In the genomic region with DNA sequence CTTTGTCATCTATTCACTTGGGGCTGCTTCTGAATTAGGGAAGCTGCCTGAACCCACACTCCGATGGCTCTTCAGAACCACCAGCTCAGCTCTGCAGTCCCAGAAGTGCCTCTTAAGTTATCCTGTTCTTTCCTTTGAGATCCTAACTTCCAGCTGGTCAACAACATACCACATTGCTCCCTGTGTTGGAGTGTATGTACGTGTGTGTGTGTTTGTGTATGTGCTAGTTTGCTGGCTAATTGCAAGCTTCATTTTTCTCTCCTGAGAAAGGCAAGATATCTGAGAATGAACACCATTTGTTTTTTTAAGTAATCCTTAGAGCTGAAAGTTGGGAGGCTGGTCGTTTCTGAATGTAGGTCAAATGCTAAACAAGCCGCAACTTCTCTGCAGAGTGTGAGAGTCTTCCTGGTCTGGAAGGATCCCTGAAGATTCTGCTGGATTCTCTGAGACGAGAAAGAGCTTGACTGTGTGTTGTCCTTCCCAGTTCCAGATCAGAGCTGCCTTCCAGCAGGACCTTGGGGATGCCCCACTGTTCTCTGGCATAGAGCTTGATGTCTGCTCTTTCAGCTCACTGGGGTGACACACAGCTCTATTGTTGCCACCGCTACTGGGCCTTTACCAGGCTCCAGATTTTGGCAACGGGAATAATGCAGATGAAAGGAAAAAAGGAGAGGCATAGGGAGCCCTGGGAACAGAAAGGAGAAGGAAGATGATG, we compare ENCODE assay signal across 1 cellular context.
TF ChIP-seq lines count a peak whose summit lies in the region.

No MANE protein-coding gene starts in this region.

TF ChIP-seq in WTC11, 78 proteins besides CTCF, POLR2A, EP300 and RAD21 (continued from another document):
- TF ChIP-seq, protein P1, sequence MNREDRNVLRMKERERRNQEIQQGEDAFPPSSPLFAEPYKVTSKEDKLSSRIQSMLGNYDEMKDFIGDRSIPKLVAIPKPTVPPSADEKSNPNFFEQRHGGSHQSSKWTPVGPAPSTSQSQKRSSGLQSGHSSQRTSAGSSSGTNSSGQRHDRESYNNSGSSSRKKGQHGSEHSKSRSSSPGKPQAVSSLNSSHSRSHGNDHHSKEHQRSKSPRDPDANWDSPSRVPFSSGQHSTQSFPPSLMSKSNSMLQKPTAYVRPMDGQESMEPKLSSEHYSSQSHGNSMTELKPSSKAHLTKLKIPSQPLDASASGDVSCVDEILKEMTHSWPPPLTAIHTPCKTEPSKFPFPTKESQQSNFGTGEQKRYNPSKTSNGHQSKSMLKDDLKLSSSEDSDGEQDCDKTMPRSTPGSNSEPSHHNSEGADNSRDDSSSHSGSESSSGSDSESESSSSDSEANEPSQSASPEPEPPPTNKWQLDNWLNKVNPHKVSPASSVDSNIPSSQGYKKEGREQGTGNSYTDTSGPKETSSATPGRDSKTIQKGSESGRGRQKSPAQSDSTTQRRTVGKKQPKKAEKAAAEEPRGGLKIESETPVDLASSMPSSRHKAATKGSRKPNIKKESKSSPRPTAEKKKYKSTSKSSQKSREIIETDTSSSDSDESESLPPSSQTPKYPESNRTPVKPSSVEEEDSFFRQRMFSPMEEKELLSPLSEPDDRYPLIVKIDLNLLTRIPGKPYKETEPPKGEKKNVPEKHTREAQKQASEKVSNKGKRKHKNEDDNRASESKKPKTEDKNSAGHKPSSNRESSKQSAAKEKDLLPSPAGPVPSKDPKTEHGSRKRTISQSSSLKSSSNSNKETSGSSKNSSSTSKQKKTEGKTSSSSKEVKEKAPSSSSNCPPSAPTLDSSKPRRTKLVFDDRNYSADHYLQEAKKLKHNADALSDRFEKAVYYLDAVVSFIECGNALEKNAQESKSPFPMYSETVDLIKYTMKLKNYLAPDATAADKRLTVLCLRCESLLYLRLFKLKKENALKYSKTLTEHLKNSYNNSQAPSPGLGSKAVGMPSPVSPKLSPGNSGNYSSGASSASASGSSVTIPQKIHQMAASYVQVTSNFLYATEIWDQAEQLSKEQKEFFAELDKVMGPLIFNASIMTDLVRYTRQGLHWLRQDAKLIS (CRISPR knock-in tag; IDR thresholded peaks at IDR 0.05; ENCODE audit: borderline replicate concordance), result no peak
- no peak for TF ChIP-seq ZNF232 (CRISPR knock-in tag; IDR thresholded peaks at IDR 0.05)
- TF ChIP-seq ESRRA (CRISPR knock-in tag; IDR thresholded peaks at IDR 0.05; ENCODE audit: borderline replicate concordance), result no peak
- TF ChIP-seq, protein P2, sequence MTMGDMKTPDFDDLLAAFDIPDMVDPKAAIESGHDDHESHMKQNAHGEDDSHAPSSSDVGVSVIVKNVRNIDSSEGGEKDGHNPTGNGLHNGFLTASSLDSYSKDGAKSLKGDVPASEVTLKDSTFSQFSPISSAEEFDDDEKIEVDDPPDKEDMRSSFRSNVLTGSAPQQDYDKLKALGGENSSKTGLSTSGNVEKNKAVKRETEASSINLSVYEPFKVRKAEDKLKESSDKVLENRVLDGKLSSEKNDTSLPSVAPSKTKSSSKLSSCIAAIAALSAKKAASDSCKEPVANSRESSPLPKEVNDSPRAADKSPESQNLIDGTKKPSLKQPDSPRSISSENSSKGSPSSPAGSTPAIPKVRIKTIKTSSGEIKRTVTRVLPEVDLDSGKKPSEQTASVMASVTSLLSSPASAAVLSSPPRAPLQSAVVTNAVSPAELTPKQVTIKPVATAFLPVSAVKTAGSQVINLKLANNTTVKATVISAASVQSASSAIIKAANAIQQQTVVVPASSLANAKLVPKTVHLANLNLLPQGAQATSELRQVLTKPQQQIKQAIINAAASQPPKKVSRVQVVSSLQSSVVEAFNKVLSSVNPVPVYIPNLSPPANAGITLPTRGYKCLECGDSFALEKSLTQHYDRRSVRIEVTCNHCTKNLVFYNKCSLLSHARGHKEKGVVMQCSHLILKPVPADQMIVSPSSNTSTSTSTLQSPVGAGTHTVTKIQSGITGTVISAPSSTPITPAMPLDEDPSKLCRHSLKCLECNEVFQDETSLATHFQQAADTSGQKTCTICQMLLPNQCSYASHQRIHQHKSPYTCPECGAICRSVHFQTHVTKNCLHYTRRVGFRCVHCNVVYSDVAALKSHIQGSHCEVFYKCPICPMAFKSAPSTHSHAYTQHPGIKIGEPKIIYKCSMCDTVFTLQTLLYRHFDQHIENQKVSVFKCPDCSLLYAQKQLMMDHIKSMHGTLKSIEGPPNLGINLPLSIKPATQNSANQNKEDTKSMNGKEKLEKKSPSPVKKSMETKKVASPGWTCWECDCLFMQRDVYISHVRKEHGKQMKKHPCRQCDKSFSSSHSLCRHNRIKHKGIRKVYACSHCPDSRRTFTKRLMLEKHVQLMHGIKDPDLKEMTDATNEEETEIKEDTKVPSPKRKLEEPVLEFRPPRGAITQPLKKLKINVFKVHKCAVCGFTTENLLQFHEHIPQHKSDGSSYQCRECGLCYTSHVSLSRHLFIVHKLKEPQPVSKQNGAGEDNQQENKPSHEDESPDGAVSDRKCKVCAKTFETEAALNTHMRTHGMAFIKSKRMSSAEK (CRISPR knock-in tag; IDR thresholded peaks at IDR 0.05; ENCODE audit: borderline replicate concordance), result no peak
